Comparison of ENCODE assay signal across 8 cellular contexts in the genomic region with DNA sequence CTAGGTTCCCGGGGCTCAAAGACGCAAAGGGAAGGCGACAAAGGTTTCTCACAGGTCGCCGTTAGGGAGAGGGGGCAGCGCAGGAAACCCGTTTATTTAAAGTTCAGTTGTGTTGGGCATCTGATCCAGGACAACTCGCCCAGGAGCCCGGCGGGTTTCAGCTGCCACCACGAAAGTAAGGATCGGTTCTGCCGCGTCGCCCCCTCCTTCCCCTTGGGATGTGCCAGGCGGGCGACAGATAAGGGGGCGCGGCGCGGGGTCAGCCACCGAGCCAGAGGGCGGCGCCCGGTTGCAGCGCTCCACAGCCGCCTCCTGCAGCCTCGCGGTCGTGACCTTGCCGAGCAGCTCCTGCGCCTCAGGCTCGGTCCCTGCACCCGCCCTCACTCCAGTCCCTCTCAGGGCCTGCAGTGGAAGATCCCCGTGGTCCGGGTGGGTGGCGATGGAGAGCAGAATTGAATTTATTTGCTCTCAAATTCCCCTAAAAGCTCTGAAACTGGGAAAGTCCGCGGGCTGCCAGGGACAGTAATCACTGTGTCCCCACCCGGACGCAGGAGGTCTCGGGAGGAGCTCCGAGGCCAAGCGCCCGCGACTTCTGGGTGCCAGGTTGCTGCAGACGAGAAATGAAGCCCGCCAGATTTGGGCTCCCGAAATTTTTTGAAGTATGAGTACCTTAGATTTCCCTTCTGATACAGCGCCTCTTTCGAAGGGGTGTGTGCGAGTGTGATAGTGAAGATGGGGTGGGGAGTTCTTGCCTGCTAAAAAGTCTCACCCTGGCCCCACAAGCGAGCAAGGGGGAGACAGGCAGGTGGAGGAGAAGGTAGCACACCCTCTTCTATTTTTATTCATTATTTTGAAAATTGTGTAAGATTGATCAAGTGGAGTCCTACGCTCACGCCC. TPM values are rescaled to one million over a fixed set of nuclear protein-coding genes. Genes with fewer than 3 reads are reported as not detected.
A peak's percentile ranks its signal among the peaks of the same experiment; 100 is the strongest.
DNase-seq lines count a peak whose midpoint lies in the region; ATAC-seq and TF ChIP-seq lines count a peak whose summit lies in the region.

No MANE protein-coding gene starts in this region.

- TF ChIP-seq CTCF in Caco-2 (IDR thresholded peaks at IDR 0.05; ENCODE audit: insufficient read depth in 1 of 2, low read depth in 1 of 2, low read length in 1 of 2, severe bottlenecking in 1 of 2, unreplicated experiment in 1 of 2), result no peak

- no peaks in the 10 kb centered on the region for H3K36me3 Mint-ChIP-seq in Caco-2 (ENCODE audit: insufficient read depth, unreplicated experiment)
- H3K36me3 Mint-ChIP-seq in T-cell, result no peaks in the 10 kb centered on the region
- no peaks in the 10 kb centered on the region for H3K36me3 Mint-ChIP-seq in naive thymus-derived CD8-positive, alpha-beta T cell

- peak overlapping the region; percentile 61 to 72 for H3K27ac ChIP-seq in esophagus (ENCODE audit: low read depth in 2 of 2, low read length in 1 of 2)

- no peaks in the 10 kb centered on the region for H3K27me3 ChIP-seq in Caco-2 (replicated peaks; ENCODE audit: control insufficient read depth, insufficient read depth, low read length)
- no peaks in the 10 kb centered on the region for H3K27me3 ChIP-seq in esophagus (ENCODE audit: control insufficient read depth in 1 of 2, insufficient read depth in 2 of 2, low read length in 2 of 2)

- POLR2A ChIA-PET in Caco-2 (lab: Charles Lee), result no interaction called here
- POLR2A ChIA-PET in T-cell (lab: Charles Lee), result interaction anchor here in 1 of 2 donors (0.6 kb wide), 1 partner anchor 24 kb away, joined by 3 read pairs; no protein-coding TSS in a partner anchor
- POLR2A ChIA-PET in naive thymus-derived CD8-positive, alpha-beta T cell (lab: Charles Lee), result interaction anchor here (0.8 to 5.7 kb wide), 2 partner anchors 13 to 23 kb away, joined by 3 to 77 read pairs; no protein-coding TSS in a partner anchor

- peak in 1 of 4 experiments; percentile 19 for ATAC-seq in T-cell (replicated peaks in 1 of 4)
- ATAC-seq in naive thymus-derived CD8-positive, alpha-beta T cell, result peak in 1 of 2 donors; percentile 24
- ATAC-seq in HG03457 (IDR thresholded peaks at IDR 0.05; ENCODE audit: unreplicated experiment), result no peak
- ATAC-seq in GM19395 (IDR thresholded peaks at IDR 0.05; ENCODE audit: unreplicated experiment), result no peak
- ATAC-seq in HG03108 (IDR thresholded peaks at IDR 0.05; ENCODE audit: unreplicated experiment), result no peak

- H3K27me3 Mint-ChIP-seq in Caco-2 (ENCODE audit: insufficient read depth, unreplicated experiment) (peaks cover 7% of the 10 kb centered on the region), T-cell (peaks cover 41 to 52% of the 10 kb centered on the region in 2 donors)
- peaks cover 11 to 61% (median 34%) of the 10 kb centered on the region in 5 donors for H3K27me3 Mint-ChIP-seq in naive thymus-derived CD8-positive, alpha-beta T cell

- H3K4me3 Mint-ChIP-seq in Caco-2 (ENCODE audit: unreplicated experiment), result peak overlapping the region; percentile 32
- H3K4me3 Mint-ChIP-seq in T-cell, result peak overlapping the region; percentile 74 to 83 (median 77)
- H3K4me3 Mint-ChIP-seq in naive thymus-derived CD8-positive, alpha-beta T cell, result peak overlapping the region; percentile 78 to 92 (median 86)

- intact Hi-C loops in Caco-2 (cut with micrococcal nuclease; ENCODE audit: unreplicated experiment), result no loop called here

- no peaks in the 10 kb centered on the region for H3K36me3 ChIP-seq in Caco-2 (ENCODE audit: control insufficient read depth, insufficient read depth, low read length)
- H3K36me3 ChIP-seq in esophagus (ENCODE audit: control insufficient read depth in 2 of 2, insufficient read depth in 2 of 2, low read length in 1 of 2), result no peaks in the 10 kb centered on the region

- no peak overlapping the region for H3K27ac Mint-ChIP-seq in Caco-2 (ENCODE audit: unreplicated experiment)
- peak overlapping the region in 1 of 2 donors; percentile 57 for H3K27ac Mint-ChIP-seq in T-cell
- peak overlapping the region in 5 of 10 donors; percentile 21 to 90 (median 61) for H3K27ac Mint-ChIP-seq in naive thymus-derived CD8-positive, alpha-beta T cell

- no peak overlapping the region for H3K4me3 ChIP-seq in Caco-2 (ENCODE audit: low read depth, low read length)
- H3K4me3 ChIP-seq in esophagus (ENCODE audit: low read depth in 1 of 2, low read length in 2 of 2), result peak overlapping the region; percentile 47 to 52

- H3K9me3 Mint-ChIP-seq in Caco-2 (ENCODE audit: unreplicated experiment) (no peaks in the 10 kb centered on the region), T-cell (no peaks in the 10 kb centered on the region)
- H3K9me3 Mint-ChIP-seq in naive thymus-derived CD8-positive, alpha-beta T cell, result no peaks in the 10 kb centered on the region

- no peaks in the 10 kb centered on the region for H3K4me1 ChIP-seq in Caco-2
- H3K4me1 ChIP-seq in esophagus (ENCODE audit: control insufficient read depth in 2 of 2, insufficient read depth in 2 of 2, low read length in 1 of 2), result peaks cover 2 to 6% of the 10 kb centered on the region in 2 donors

- DNase-seq in Caco-2 (no peak), T-cell (peak in 1 of 34 experiments; percentile 14), NOMO-1 (lab: John Stamatoyannopoulos, UW; ENCODE audit: unreplicated experiment in 2 of 2) (no peak)
- peak in 4 of 10 donors; percentile 13 to 23 (median 21) for DNase-seq in naive thymus-derived CD8-positive, alpha-beta T cell

- H3K4me1 Mint-ChIP-seq in Caco-2 (ENCODE audit: low read depth, unreplicated experiment), result no peaks in the 10 kb centered on the region
- H3K4me1 Mint-ChIP-seq in T-cell, result peaks cover 34 to 43% (median 38%) of the 10 kb centered on the region in 3 donors
- H3K4me1 Mint-ChIP-seq in naive thymus-derived CD8-positive, alpha-beta T cell, result peaks cover 14 to 47% (median 40%) of the 10 kb centered on the region in 4 donors

- 22% methylated on average over 55 of the region's 55 CpGs for WGBS in esophagus, 2 donors

- no peaks in the 10 kb centered on the region for H3K9me3 ChIP-seq in Caco-2
- no peaks in the 10 kb centered on the region for H3K9me3 ChIP-seq in esophagus (ENCODE audit: control insufficient read depth in 2 of 2, insufficient read depth in 1 of 2, low read depth in 1 of 2, low read length in 1 of 2)

- CTCF ChIA-PET in Caco-2 (lab: Charles Lee), result no interaction called here
- CTCF ChIA-PET in T-cell (lab: Charles Lee), result interaction anchor here in 1 of 2 donors (3.6 kb wide), 1 partner anchor 23 kb away, joined by 21 read pairs; no protein-coding TSS in a partner anchor

- BruUV-seq in Caco-2 (replicated peaks; lab: Mats Ljungman, UMichigan), result no TSS peak

RNA-seq across cellular contexts. Expression of a gene that starts 28.4 kb away (rescaled TPM):
- total RNA-seq in Caco-2 (2022) (1.4 and 2.3 TPM in 2 replicates), T-cell (10 to 100 TPM in 1 of 5 donors, 1 to 10 TPM in 4; 5.1 to 10.1 (median 7.1) TPM)
- polyA plus RNA-seq in esophagus, result 10 to 100 TPM in 1 of 2 donors, 1 to 10 TPM in 1; 9.0 to 11.0 TPM
- 1 to 10 TPM; 6.3 to 7.1 TPM for total RNA-seq in naive thymus-derived CD8-positive, alpha-beta T cell
- 1 to 10 TPM; 7.4 to 7.8 (median 7.6) TPM for polyA plus RNA-seq in naive thymus-derived CD8-positive, alpha-beta T cell

Comparison
In these comparisons a context has a peak if more than half of its experiments do, and no peak if none do; other contexts are left out.
1. H3K4me3 Mint-ChIP-seq: peak in every context shown above with its lines; median percentile 86 in naive thymus-derived CD8-positive, alpha-beta T cell; 77 in T-cell; 32 in Caco-2.